1 cellular context compared by ENCODE assay signal in the genomic region with DNA sequence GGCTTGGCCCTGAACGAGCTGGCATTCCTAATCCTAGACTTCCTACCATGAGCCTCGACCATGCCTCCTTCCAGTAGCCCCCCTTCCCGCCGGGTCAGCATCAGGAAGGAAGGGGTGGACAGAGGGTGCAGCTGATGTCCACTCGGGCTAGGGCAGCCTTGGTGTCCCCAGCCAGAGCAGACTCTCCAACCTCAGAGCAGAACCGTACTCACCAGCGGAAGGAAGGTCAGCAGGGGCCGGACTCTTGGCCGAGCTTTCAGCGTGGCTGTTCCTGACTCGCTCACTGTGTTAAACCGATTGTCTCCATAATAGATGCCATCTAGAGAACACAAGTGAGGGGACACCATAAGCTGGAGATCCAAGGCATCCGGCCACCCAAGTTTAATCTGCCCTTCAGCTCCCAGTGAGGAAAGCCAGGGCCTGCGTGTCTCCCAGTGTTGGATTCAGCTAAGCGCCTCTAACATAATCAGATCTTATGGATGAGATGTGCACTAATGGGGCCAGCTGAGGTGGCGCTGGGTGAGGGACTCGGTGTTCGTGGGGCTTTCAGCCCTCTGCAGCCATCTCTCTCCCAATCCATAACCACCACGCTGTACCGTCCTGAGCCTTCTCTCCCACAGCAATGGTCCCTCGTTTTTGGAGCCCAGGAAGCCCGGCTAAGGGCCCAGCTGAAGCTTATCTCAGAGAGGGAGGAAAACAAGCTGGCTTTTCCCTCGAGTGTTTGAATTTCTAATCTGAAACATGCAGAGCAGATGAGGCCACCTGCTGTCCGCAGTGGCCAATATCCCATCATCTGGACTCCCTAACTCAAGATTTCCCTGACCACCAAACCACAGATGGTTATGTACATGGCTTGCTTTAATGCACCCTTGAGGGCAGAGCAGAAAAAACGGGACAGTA.
TF ChIP-seq lines count a peak whose summit lies in the region.

No MANE protein-coding gene starts in this region.

TF ChIP-seq in endothelial cell of umbilical vein, 7 proteins besides CTCF, POLR2A, EP300 and RAD21 (continued from another document):
- TF ChIP-seq FOS (IDR thresholded peaks at IDR 0.05; ENCODE audit: borderline replicate concordance, insufficient read depth, low read length) (no peak), JUN (IDR thresholded peaks at IDR 0.05; ENCODE audit: borderline replicate concordance, insufficient read depth, insufficient read length, low read depth) (no peak)
